Comparison of ENCODE assay signal across 8 cellular contexts in the genomic region with DNA sequence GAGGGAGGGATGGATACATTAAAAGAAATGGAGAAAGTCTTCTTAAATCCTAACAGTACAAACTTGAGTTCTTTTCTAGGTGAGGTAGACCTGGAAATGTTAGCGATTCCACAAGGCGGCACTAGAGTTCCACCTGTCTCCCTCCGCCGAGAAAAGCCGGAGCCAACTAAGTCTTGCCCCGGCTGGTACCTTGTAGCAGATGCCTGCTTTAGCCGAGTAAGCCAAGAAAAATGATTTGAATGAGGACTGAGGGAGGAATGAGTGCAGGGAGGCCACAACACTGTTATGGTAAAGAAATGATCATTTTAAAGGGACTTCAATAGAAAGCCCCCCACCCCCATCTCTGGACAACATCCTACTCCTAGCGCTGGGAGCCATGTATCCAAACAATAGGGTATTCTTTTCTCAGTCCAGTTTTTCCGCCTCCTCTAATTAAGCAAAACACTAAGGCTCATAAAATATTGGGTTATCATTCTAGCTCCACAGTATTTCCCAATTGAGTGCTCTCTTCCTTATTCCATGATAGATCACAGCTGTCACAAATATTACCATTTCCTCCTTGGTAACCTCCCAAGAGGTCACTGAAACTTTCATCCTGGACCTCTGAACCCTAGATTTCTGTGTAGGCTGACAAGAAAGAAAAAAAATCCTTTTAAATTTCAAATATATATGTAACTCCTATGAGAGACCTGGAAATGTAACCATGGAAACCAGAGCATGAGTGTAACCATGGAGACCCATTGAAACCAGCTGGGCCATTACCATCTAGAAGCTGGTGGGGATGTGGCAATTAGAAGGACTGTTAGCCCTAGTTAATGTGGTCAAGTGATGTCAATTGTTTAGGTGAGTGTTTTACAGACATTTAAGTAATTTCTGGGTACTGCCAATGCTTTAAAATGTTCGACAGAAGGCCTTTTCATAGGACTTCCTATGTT. TPM values are rescaled to one million over a fixed set of nuclear protein-coding genes. Genes with fewer than 3 reads are reported as not detected.
DNase-seq lines count a peak whose midpoint lies in the region; ATAC-seq and TF ChIP-seq lines count a peak whose summit lies in the region.

No MANE protein-coding gene starts in this region.

- peak; percentile 91 for TF ChIP-seq CTCF in choroid plexus epithelial cell (conservative IDR thresholded peaks at IDR 0.05; ENCODE audit: low read depth, low read length)
- peak; percentile 88 for TF ChIP-seq CTCF in kidney epithelial cell (IDR thresholded peaks at IDR 0.05; ENCODE audit: insufficient read depth, low read length, poor library complexity, severe bottlenecking)

- DNase-seq in GM04504 (ENCODE audit: low read depth) (peak; percentile 68), NCI-H2227 treated with DMSO at 0.1 percent for 48 hours (lab: John Stamatoyannopoulos, UW) (peak; percentile 51), choroid plexus epithelial cell (ENCODE audit: low read depth) (peak; percentile 89), kidney epithelial cell (ENCODE audit: low read depth) (no peak)
- DNase-seq in activated CD4-positive, alpha-beta T cell treated with anti-CD3 and anti-CD28 coated beads for 24 hours (ENCODE audit: low read depth in 2 of 2): peak; percentile 67 to 68
- DNase-seq in stimulated activated CD4-positive, alpha-beta T cell treated with anti-CD3 and anti-CD28 coated beads, Interleukin-15, amount 100 ng/mL, for 24 hours: peak; percentile 85

- ATAC-seq in HG02973 (IDR thresholded peaks at IDR 0.05; ENCODE audit: unreplicated experiment) (peak; percentile 69), GM21381 (IDR thresholded peaks at IDR 0.05; ENCODE audit: unreplicated experiment) (no peak)

- H3K36me3 ChIP-seq in kidney epithelial cell (ENCODE audit: control insufficient read depth, insufficient read depth, low read length): no peaks in the 10 kb centered on the region

- H3K4me3 ChIP-seq in choroid plexus epithelial cell (ENCODE audit: low read depth, low read length) (peak overlapping the region; percentile 62), kidney epithelial cell (ENCODE audit: low read depth, low read length) (peak overlapping the region; percentile 44)

- H3K27me3 ChIP-seq in kidney epithelial cell (ENCODE audit: control insufficient read depth, insufficient read depth, low read length): no peaks in the 10 kb centered on the region

RNA-seq across cellular contexts. Expression of gene GPALPP1, which starts 58.3 kb away (rescaled TPM):
- 26.5 and 26.9 TPM in 2 replicates for total RNA-seq in kidney epithelial cell

RNA-seq across cellular contexts. Expression of gene NUFIP1, which starts 58.4 kb away (rescaled TPM):
- 6.3 and 6.6 TPM in 2 replicates for total RNA-seq in kidney epithelial cell
